In the genomic region with DNA sequence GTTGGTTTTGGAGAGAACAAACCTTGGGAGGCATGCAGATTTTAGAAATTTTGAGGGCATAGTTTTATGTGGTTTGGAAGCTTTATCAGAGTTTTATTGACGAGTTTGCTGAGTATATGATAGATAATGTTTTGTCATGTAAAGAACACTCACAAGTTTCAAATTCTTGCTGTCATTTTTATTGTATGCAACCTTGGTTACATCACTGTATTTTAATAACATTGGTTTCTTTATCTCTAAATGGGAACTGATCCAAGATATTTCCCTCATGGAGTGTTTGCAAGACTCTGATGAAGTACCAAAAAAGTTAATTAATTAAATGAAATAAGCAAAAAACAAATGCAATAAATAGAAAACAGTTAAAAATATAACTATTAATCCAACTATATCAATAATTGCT, we compare ENCODE assay signal across 31 cellular contexts.
"Had no signal": no experiment of that assay in that cellular context is flagged by ENCODE, and none has a peak within 500 bp of the region (broad histone marks: within the 10 kb centered on the region; RNA-seq: fewer than 3 reads in every experiment).

No MANE protein-coding gene starts in this region.

- H3K9me3 Mint-ChIP-seq: activated CD8-positive, alpha-beta T cell treated with anti-CD3 and anti-CD28 coated beads for 36 hours; activated naive CD4-positive, alpha-beta T cell treated with anti-CD3 and anti-CD28 coated beads, Interleukin-2, amount 10 ng/mL, durations not matched to agents 7 days and 5 days; activated naive CD4-positive, alpha-beta T cell treated with anti-CD3 and anti-CD28 coated beads, Interleukin-2, amount 50 U/mL, for 72 hours; activated naive CD8-positive, alpha-beta T cell treated with anti-CD3 and anti-CD28 coated beads, Interleukin-2, amount 10 ng/mL, durations not matched to agents 7 days and 5 days; activated T-cell treated with anti-CD3 and anti-CD28 coated beads, Interleukin-2, amount 50 U/mL, for 24 hours; central memory CD8-positive, alpha-beta T cell; dendritic cell treated with granulocyte-macrophage colony-stimulating factor and Interleukin-4, amounts not matched to agents 40 ng/mL and 50 ng/mL, for 4 days; endodermal cell; T-helper 2 cell treated with Interferon-gamma antibody and Interleukin-4, amounts not matched to agents 5 μg/mL and 100 μg/mL, for 36 hours had no signal

- H3K27ac Mint-ChIP-seq: activated B cell treated with CpG ODN at 0.5 μM for 24 hours; activated CD8-positive, alpha-beta memory T cell treated with anti-CD3 and anti-CD28 coated beads, Interleukin-2, amount 10 ng/mL, durations not matched to agents 7 days and 5 days; activated CD8-positive, alpha-beta T cell treated with anti-CD3 and anti-CD28 coated beads for 36 hours; activated naive CD4-positive, alpha-beta T cell treated with anti-CD3 and anti-CD28 coated beads, Interleukin-2, amount 10 ng/mL, durations not matched to agents 7 days and 5 days; activated naive CD4-positive, alpha-beta T cell treated with anti-CD3 and anti-CD28 coated beads, Interleukin-2, amount 50 U/mL, for 72 hours; activated naive CD8-positive, alpha-beta T cell treated with anti-CD3 and anti-CD28 coated beads, Interleukin-2, amount 10 ng/mL, durations not matched to agents 7 days and 5 days; activated T-cell treated with anti-CD3 and anti-CD28 coated beads, Interleukin-2, amount 50 U/mL, for 24 hours; activated T-cell treated with anti-CD3 and anti-CD28 coated beads, Interleukin-2, amount 50 U/mL, for 72 hours; dendritic cell treated with granulocyte-macrophage colony-stimulating factor and Interleukin-4, amounts not matched to agents 40 ng/mL and 50 ng/mL, for 4 days; endodermal cell; T-helper 17 cell; T-helper 2 cell treated with Interferon-gamma antibody and Interleukin-4, amounts not matched to agents 5 μg/mL and 100 μg/mL, for 36 hours had no signal

- H3K36me3 Mint-ChIP-seq: activated CD8-positive, alpha-beta memory T cell treated with anti-CD3 and anti-CD28 coated beads, Interleukin-2, amount 10 ng/mL, durations not matched to agents 7 days and 5 days; activated naive CD4-positive, alpha-beta T cell treated with anti-CD3 and anti-CD28 coated beads, Interleukin-2, amount 10 ng/mL, durations not matched to agents 7 days and 5 days; activated naive CD4-positive, alpha-beta T cell treated with anti-CD3 and anti-CD28 coated beads, Interleukin-2, amount 50 U/mL, for 72 hours; activated naive CD8-positive, alpha-beta T cell treated with anti-CD3 and anti-CD28 coated beads, Interleukin-2, amount 10 ng/mL, durations not matched to agents 7 days and 5 days had no signal

- H3K4me3 ChIP-seq: coronary artery, dorsolateral prefrontal cortex, gastrocnemius medialis had no signal

- H3K4me3 Mint-ChIP-seq: activated B cell treated with CpG ODN at 0.5 μM for 24 hours; activated CD8-positive, alpha-beta memory T cell treated with anti-CD3 and anti-CD28 coated beads, Interleukin-2, amount 10 ng/mL, durations not matched to agents 7 days and 5 days; activated CD8-positive, alpha-beta T cell treated with anti-CD3 and anti-CD28 coated beads for 36 hours; activated naive CD4-positive, alpha-beta T cell treated with anti-CD3 and anti-CD28 coated beads, Interleukin-2, amount 10 ng/mL, durations not matched to agents 7 days and 5 days; activated naive CD8-positive, alpha-beta T cell treated with anti-CD3 and anti-CD28 coated beads, Interleukin-2, amount 10 ng/mL, durations not matched to agents 7 days and 5 days; activated T-cell treated with anti-CD3 and anti-CD28 coated beads, Interleukin-2, amount 50 U/mL, for 24 hours; activated T-cell treated with anti-CD3 and anti-CD28 coated beads, Interleukin-2, amount 50 U/mL, for 72 hours; central memory CD8-positive, alpha-beta T cell; dendritic cell treated with granulocyte-macrophage colony-stimulating factor and Interleukin-4, amounts not matched to agents 40 ng/mL and 50 ng/mL, for 4 days; endodermal cell; T-helper 17 cell; T-helper 2 cell treated with Interferon-gamma antibody and Interleukin-4, amounts not matched to agents 5 μg/mL and 100 μg/mL, for 36 hours had no signal

- H3K27me3 Mint-ChIP-seq: activated B cell treated with CpG ODN at 0.5 μM for 24 hours; activated CD8-positive, alpha-beta T cell treated with anti-CD3 and anti-CD28 coated beads for 36 hours; activated naive CD4-positive, alpha-beta T cell treated with anti-CD3 and anti-CD28 coated beads, Interleukin-2, amount 10 ng/mL, durations not matched to agents 7 days and 5 days; activated naive CD8-positive, alpha-beta T cell treated with anti-CD3 and anti-CD28 coated beads, Interleukin-2, amount 10 ng/mL, durations not matched to agents 7 days and 5 days; activated T-cell treated with anti-CD3 and anti-CD28 coated beads, Interleukin-2, amount 50 U/mL, for 24 hours; central memory CD8-positive, alpha-beta T cell; dendritic cell treated with granulocyte-macrophage colony-stimulating factor and Interleukin-4, amounts not matched to agents 40 ng/mL and 50 ng/mL, for 4 days had no signal

- DNase-seq: activated B cell treated with CpG ODN at 0.5 μM for 24 hours; activated CD4-positive, alpha-beta T cell treated with anti-CD3 and anti-CD28 coated beads for 48 hours; activated CD4-positive, alpha-beta T cell treated with anti-CD3 and anti-CD28 coated beads, Interleukin-2, amount 50 U/mL, for 1 hour; activated CD4-positive, alpha-beta T cell treated with anti-CD3 and anti-CD28 coated beads, Interleukin-2, amount 50 U/mL, for 48 hours; activated CD8-positive, alpha-beta memory T cell treated with anti-CD3 and anti-CD28 coated beads, Interleukin-2, amount 10 ng/mL, durations not matched to agents 7 days and 5 days; activated CD8-positive, alpha-beta memory T cell treated with anti-CD3 and anti-CD28 coated beads, Interleukin-2, amount 50 U/mL, for 4 hours; activated CD8-positive, alpha-beta T cell treated with anti-CD3 and anti-CD28 coated beads for 36 hours; activated gamma-delta T cell; activated naive CD4-positive, alpha-beta T cell; activated naive CD4-positive, alpha-beta T cell treated with anti-CD3 and anti-CD28 coated beads, Interleukin-2, amount 10 ng/mL, durations not matched to agents 7 days and 5 days; activated naive CD8-positive, alpha-beta T cell treated with anti-CD3 and anti-CD28 coated beads, Interleukin-2, amount 10 ng/mL, durations not matched to agents 7 days and 5 days; activated T-cell treated with anti-CD3 and anti-CD28 coated beads, Interleukin-2, amount 50 U/mL, for 24 hours; activated T-cell treated with anti-CD3 and anti-CD28 coated beads, Interleukin-2, amount 50 U/mL, for 72 hours; amniotic stem cell; anterior cingulate cortex; brain microvascular endothelial cell; dorsolateral prefrontal cortex; effector memory CD4-positive, alpha-beta T cell; endodermal cell; foreskin fibroblast; gastrocnemius medialis; glutamatergic neuron; T-helper 1 cell; T-helper 17 cell; T1000; WERI-Rb-1 had no signal

- H3K4me1 Mint-ChIP-seq: activated B cell treated with CpG ODN at 0.5 μM for 24 hours; activated CD8-positive, alpha-beta memory T cell treated with anti-CD3 and anti-CD28 coated beads, Interleukin-2, amount 10 ng/mL, durations not matched to agents 7 days and 5 days; activated naive CD4-positive, alpha-beta T cell treated with anti-CD3 and anti-CD28 coated beads, Interleukin-2, amount 10 ng/mL, durations not matched to agents 7 days and 5 days; activated naive CD8-positive, alpha-beta T cell treated with anti-CD3 and anti-CD28 coated beads, Interleukin-2, amount 10 ng/mL, durations not matched to agents 7 days and 5 days; central memory CD8-positive, alpha-beta T cell; T-helper 17 cell had no signal
